In genomic region chr4:158850800-158851644, GRCh38 we compare ENCODE assay signal across 1 cellular context.
TF ChIP-seq lines count a peak whose summit lies in the region.

No MANE protein-coding gene starts in this region.

TF ChIP-seq in HCT116, 20 proteins besides CTCF, POLR2A, EP300 and RAD21 (continued from another document):
- no peak for TF ChIP-seq YY1 (IDR thresholded peaks at IDR 0.05; ENCODE audit: extremely low read depth, insufficient replicate concordance, low read depth, low read length)
- TF ChIP-seq FOSL1 (IDR thresholded peaks at IDR 0.05; ENCODE audit: low read depth): no peak
- TF ChIP-seq REST (IDR thresholded peaks at IDR 0.05; ENCODE audit: low read depth): no peak
